9 cellular contexts compared by ENCODE assay signal in genomic region chr9:136538599-136539426, GRCh38. TPM values are rescaled to one million over a fixed set of nuclear protein-coding genes. Genes with fewer than 3 reads are reported as not detected.
DNase-seq lines count a peak whose midpoint lies in the region; ATAC-seq and TF ChIP-seq lines count a peak whose summit lies in the region.
"Had no signal": no experiment of that assay in that cellular context is flagged by ENCODE, and none has a peak within 500 bp of the region (broad histone marks: within the 10 kb centered on the region; RNA-seq: fewer than 3 reads in every experiment).

No MANE protein-coding gene starts in this region.

- H3K36me3 Mint-ChIP-seq in endothelial cell (ENCODE audit: low read depth, unreplicated experiment), result peaks cover 31% of the 10 kb centered on the region
- H3K36me3 Mint-ChIP-seq in HFFc6 (ENCODE audit: low read depth), result no peaks in the 10 kb centered on the region

- TF ChIP-seq CTCF in endothelial cell (IDR thresholded peaks at IDR 0.05; ENCODE audit: unreplicated experiment) (no peak), HFFc6 (IDR thresholded peaks at IDR 0.05) (no peak)

- ATAC-seq in HG03066 (IDR thresholded peaks at IDR 0.05; ENCODE audit: low read depth, unreplicated experiment) (peak; percentile 41), GM18858 (IDR thresholded peaks at IDR 0.05; ENCODE audit: unreplicated experiment) (no peak)
- ATAC-seq: Panc1 had no signal

- no peaks in the 10 kb centered on the region for H3K9me3 Mint-ChIP-seq in endothelial cell (ENCODE audit: unreplicated experiment)
- no peaks in the 10 kb centered on the region for H3K9me3 Mint-ChIP-seq in HFFc6

- DNase-seq in activated CD4-positive, alpha-beta T cell treated with anti-CD3 and anti-CD28 coated beads for 1 hour, result peak; percentile 23
- DNase-seq in endothelial cell (ENCODE audit: low spot score) (no peak), cortex of kidney (lab: John Stamatoyannopoulos, UW) (no peak), HFFc6 (no peak), HuH-7.5 (ENCODE audit: low spot score) (no peak)
- peak; percentile 22 to 45 for DNase-seq in stimulated activated CD4-positive, alpha-beta T cell treated with anti-CD3 and anti-CD28 coated beads, Interleukin-15, amount 100 ng/mL, for 1 hour (ENCODE audit: low read depth in 1 of 2, low spot score in 1 of 2)

- H3K4me1 Mint-ChIP-seq in endothelial cell (ENCODE audit: unreplicated experiment), result peaks cover 56% of the 10 kb centered on the region
- H3K4me1 Mint-ChIP-seq in HFFc6 (ENCODE audit: low read depth), result no peaks in the 10 kb centered on the region

- H3K4me3 Mint-ChIP-seq in endothelial cell (ENCODE audit: unreplicated experiment), result peak overlapping the region; percentile 72
- H3K4me3 Mint-ChIP-seq in HFFc6, result no peak overlapping the region

- peaks cover 22% of the 10 kb centered on the region for H3K27me3 Mint-ChIP-seq in endothelial cell (ENCODE audit: unreplicated experiment)
- H3K27me3 Mint-ChIP-seq in HFFc6 (ENCODE audit: insufficient read depth), result peaks cover 3% of the 10 kb centered on the region; the same call in 1 of the 2 replicates

- peak overlapping the region; percentile 76 for H3K27ac Mint-ChIP-seq in endothelial cell (ENCODE audit: unreplicated experiment)
- no peak overlapping the region for H3K27ac Mint-ChIP-seq in HFFc6

RNA-seq across cellular contexts. Expression of gene NOTCH1, which starts 7.0 kb away (rescaled TPM):
- 312 TPM for total RNA-seq in endothelial cell (ENCODE audit: unreplicated experiment)
- 10 to 100 TPM; 12.1 to 17.1 (median 14.7) TPM for total RNA-seq in HFFc6 (2021; fragmentation: NEBNext Ultra II Directional; extraction: Animal tissue kit (Norgen Biotek cat#: 25700))

RNA-seq across cellular contexts. Expression of gene SEC16A, which starts 56.0 kb away (rescaled TPM):
- 79.5 TPM for total RNA-seq in endothelial cell (ENCODE audit: unreplicated experiment)
- total RNA-seq in HFFc6 (2021; fragmentation: NEBNext Ultra II Directional; extraction: Animal tissue kit (Norgen Biotek cat#: 25700)), result 10 to 100 TPM; 63.2 to 98.6 (median 75.5) TPM

Comparison
In these comparisons a context has a peak if more than half of its experiments do, and no peak if none do; other contexts are left out.
1. DNase-seq: peak in activated CD4-positive, alpha-beta T cell treated with anti-CD3 and anti-CD28 coated beads for 1 hour (single experiment) and stimulated activated CD4-positive, alpha-beta T cell treated with anti-CD3 and anti-CD28 coated beads, Interleukin-15, amount 100 ng/mL, for 1 hour (2 of 2); none in endothelial cell (single experiment), cortex of kidney (single experiment), HFFc6 (single experiment) and HuH-7.5 (single experiment).
2. RNA of gene NOTCH1, which starts 7.0 kb away (total RNA-seq): 312 TPM in endothelial cell (single experiment); 12.1 to 17.1 TPM in HFFc6; every median in the first group is over 10 times any median in the second.